Comparison of ENCODE assay signal across 13 cellular contexts in genomic region chrX:84078991-84079390, GRCh38.
"Had no signal": no experiment of that assay in that cellular context is flagged by ENCODE, and none has a peak within 500 bp of the region (broad histone marks: within the 10 kb centered on the region; RNA-seq: fewer than 3 reads in every experiment).

No MANE protein-coding gene starts in this region.

- H3K36me3 ChIP-seq: ascending aorta, heart left ventricle, neutrophil had no signal

- H3K4me1 ChIP-seq: ascending aorta, heart left ventricle had no signal

- H3K9me3 ChIP-seq: neutrophil had no signal

- H3K27ac ChIP-seq: ascending aorta, heart left ventricle, neutrophil had no signal

- ATAC-seq: activated CD4-positive, CD25-positive, alpha-beta regulatory T cell treated with anti-CD3 and anti-CD28 coated beads, Interleukin-2, amount 50 U/mL, for 24 hours; heart left ventricle; left cardiac atrium had no signal

- H3K4me3 ChIP-seq: ascending aorta, heart left ventricle, lung, skin epidermis had no signal

- DNase-seq: activated CD4-positive, alpha-beta T cell treated with anti-CD3 and anti-CD28 coated beads, Interleukin-2, amount 50 U/mL, for 1 hour; activated naive CD4-positive, alpha-beta T cell treated with anti-CD3 and anti-CD28 coated beads, Interleukin-2, amount 10 ng/mL, durations not matched to agents 7 days and 5 days; effector memory CD4-positive, alpha-beta T cell; heart left ventricle; left cardiac atrium; naive B cell; stimulated activated CD4-positive, alpha-beta T cell treated with anti-CD3 and anti-CD28 coated beads, Interleukin-4, amount 100 ng/mL, for 4 hours; stimulated activated CD8-positive, alpha-beta memory T cell treated with anti-CD3 and anti-CD28 coated beads, Interleukin-4, amount 100 ng/mL, for 48 hours had no signal

- H3K27me3 ChIP-seq: ascending aorta, heart left ventricle, neutrophil had no signal
